In genomic region chr2:219002395-219003266, GRCh38 we compare ENCODE assay signal across 8 cellular contexts. TPM values are rescaled to one million over a fixed set of nuclear protein-coding genes. Genes with fewer than 3 reads are reported as not detected.
DNase-seq lines count a peak whose midpoint lies in the region; ATAC-seq, FAIRE-seq and TF ChIP-seq lines count a peak whose summit lies in the region.

No MANE protein-coding gene starts in this region.

- H3K23me2 ChIP-seq in H1 (ENCODE audit: low read depth, low read length), result peaks cover 10% of the 10 kb centered on the region; the same call in 1 of the 2 replicates

- peak; percentile 40 to 54; a peak in 3 of 4 replicates for TF ChIP-seq RAD21 in H1 (IDR thresholded peaks at IDR 0.05 in 1 of 2, conservative IDR thresholded peaks at IDR 0.05 in 1 of 2; ENCODE audit: low read depth in 2 of 2, low read length in 2 of 2)

- no peaks in the 10 kb centered on the region; the same call in 1 of the 2 replicates for H3K27me3 ChIP-seq in MG63
- no peaks in the 10 kb centered on the region for H3K27me3 ChIP-seq in WERI-Rb-1 (ENCODE audit: insufficient read depth, low read depth, severe bottlenecking)
- peaks cover 65 to 82% (median 79%) of the 10 kb centered on the region in 4 experiments for H3K27me3 ChIP-seq in H1 (replicated peaks in 1 of 4; ENCODE audit: control insufficient read depth in 3 of 4, extremely low read depth in 1 of 4, insufficient read depth in 3 of 4, low read length in 3 of 4)

- H4K20me1 ChIP-seq in H1 (replicated peaks in 1 of 2; ENCODE audit: control insufficient read depth in 1 of 2, insufficient read depth in 2 of 2, low read length in 2 of 2), result peaks cover 5 to 9% of the 10 kb centered on the region in 2 experiments

- H3K36me3 Mint-ChIP-seq in naive thymus-derived CD8-positive, alpha-beta T cell, result peaks cover 0 to 4% (median 0%) of the 10 kb centered on the region in 3 donors

- peak overlapping the region; percentile 53; the same call in 1 of the 2 replicates for H4K8ac ChIP-seq in H1 (ENCODE audit: extremely low read depth, insufficient read depth, low read length)

- no peak overlapping the region for H2BK15ac ChIP-seq in H1 (ENCODE audit: low read length)

- POLR2A ChIA-PET in H1 (lab: Charles Lee; ENCODE audit: partially characterized antibody), result interaction anchor here (1.3 kb wide), 1 partner anchor 15 kb away, joined by 3 read pairs; no protein-coding TSS in a partner anchor
- POLR2A ChIA-PET in naive thymus-derived CD8-positive, alpha-beta T cell (lab: Charles Lee), result interaction anchor here (0.6 to 1.0 kb wide), 2 partner anchors 8 to 678 kb away, joined by 3 to 6 read pairs; no protein-coding TSS in a partner anchor

- H2AFZ ChIP-seq in H1 (ENCODE audit: low read length), result peak overlapping the region; percentile 2; the same call in 1 of the 2 replicates

- H3K27ac Mint-ChIP-seq in naive thymus-derived CD8-positive, alpha-beta T cell, result no peak overlapping the region

- H3K9me3 ChIP-seq in MG63, result no peaks in the 10 kb centered on the region
- H3K9me3 ChIP-seq in WERI-Rb-1 (ENCODE audit: severe bottlenecking), result no peaks in the 10 kb centered on the region
- H3K9me3 ChIP-seq in H1 (ENCODE audit: insufficient read depth in 2 of 2, low read depth in 1 of 2, low read length in 1 of 2), result no peaks in the 10 kb centered on the region

- TF ChIP-seq CTCF in WERI-Rb-1 (IDR thresholded peaks at IDR 0.05; ENCODE audit: low read depth, low read length), result peak; percentile 88
- peak in 2 of 3 experiments; percentile 87 to 91; a peak in 3 of 4 replicates for TF ChIP-seq CTCF in H1 (IDR thresholded peaks at IDR 0.05; ENCODE audit: control extremely low read depth in 1 of 3, insufficient read depth in 1 of 3, low read depth in 1 of 3, low read length in 3 of 3)

- no peak overlapping the region for H3K4ac ChIP-seq in H1 (replicated peaks; ENCODE audit: insufficient read length, low read depth, low read length)

- H3K56ac ChIP-seq in H1 (replicated peaks; ENCODE audit: insufficient read length, low read depth, low read length), result no peak overlapping the region

- H2AK5ac ChIP-seq in H1 (ENCODE audit: low read depth, low read length), result no peak overlapping the region

- FAIRE-seq in H1 (lab: Jason Lieb, UNC), result no peak

- peak overlapping the region; percentile 60 to 88 (median 82) for H3K4me3 Mint-ChIP-seq in naive thymus-derived CD8-positive, alpha-beta T cell

- H3K79me1 ChIP-seq in H1 (ENCODE audit: low read depth, low read length), result no peaks in the 10 kb centered on the region

- TF ChIP-seq POLR2A in H1 (IDR thresholded peaks at IDR 0.05; ENCODE audit: control extremely low read depth in 1 of 2, low read depth in 2 of 2, low read length in 2 of 2), result peak in 1 of 2 experiments; percentile 38; a peak in 1 of 3 replicates

- H2BK120ac ChIP-seq in H1 (replicated peaks; ENCODE audit: low read depth, low read length), result no peak overlapping the region

- no peak overlapping the region for H2BK20ac ChIP-seq in H1 (ENCODE audit: low read length)

- H3K9me3 Mint-ChIP-seq in naive thymus-derived CD8-positive, alpha-beta T cell, result no peaks in the 10 kb centered on the region

- in situ Hi-C loops in Caki2 (cut with HindIII; ENCODE audit: low pct_unique_long_range_greater_than_20kb, low sequenced_read_pairs), result no loop called here

- ATAC-seq in naive thymus-derived CD8-positive, alpha-beta T cell, result peak; percentile 63 to 66
- no peak for ATAC-seq in HG03108 (IDR thresholded peaks at IDR 0.05; ENCODE audit: unreplicated experiment)

- DNase-seq in Caki2 (ENCODE audit: low read depth) (peak; percentile 54), MG63 (peak; percentile 22), WERI-Rb-1 (peak; percentile 75), H1 (ENCODE audit: low read depth in 1 of 2, low spot score in 2 of 2) (peak in 1 of 2 experiments; percentile 96), SIG-M5 (lab: John Stamatoyannopoulos, UW) (no peak), AG08395 (ENCODE audit: low spot score) (no peak)
- peak in 7 of 10 donors; percentile 17 to 53 (median 37) for DNase-seq in naive thymus-derived CD8-positive, alpha-beta T cell

- no peak overlapping the region for H2BK5ac ChIP-seq in H1 (ENCODE audit: low read depth, low read length)

- no peaks in the 10 kb centered on the region for H3K79me2 ChIP-seq in H1 (ENCODE audit: control insufficient read depth in 1 of 2, insufficient read depth in 2 of 2, low read length in 2 of 2)

- H3K4me1 Mint-ChIP-seq in naive thymus-derived CD8-positive, alpha-beta T cell, result peaks cover 9 to 23% (median 16%) of the 10 kb centered on the region in 4 donors

- no peak for TF ChIP-seq EP300 in H1 (IDR thresholded peaks at IDR 0.05; ENCODE audit: borderline replicate concordance in 1 of 2, low read depth in 2 of 2, low read length in 2 of 2)

- peaks cover 36 to 90% (median 77%) of the 10 kb centered on the region in 5 donors for H3K27me3 Mint-ChIP-seq in naive thymus-derived CD8-positive, alpha-beta T cell

- CTCF ChIA-PET in H1 (lab: Charles Lee; ENCODE audit: partially characterized antibody), result interaction anchor here (0.5 to 19.5 kb wide), 55 partner anchors 8 to 787 kb away, joined by 3 to 284 read pairs (median 4); partner anchors contain the start of genes CFAP65, CRYBA2, FEV and IHH

- H2BK12ac ChIP-seq in H1 (ENCODE audit: low read depth, low read length), result no peak overlapping the region

- H3K14ac ChIP-seq in H1 (ENCODE audit: insufficient read length), result no peak overlapping the region

- no peak overlapping the region for H3K23ac ChIP-seq in H1 (ENCODE audit: insufficient read length)

- 1% methylated on average over 66 of the region's 72 CpGs; no CpG with 5 or more reads in 1 of the 2 experiments for WGBS in H1 (ENCODE audit: extremely low coverage in 1 of 2, insufficient coverage in 1 of 2, insufficient read length in 1 of 2, insufficient replicate concordance in 2 of 2, low coverage in 1 of 2, low lambda C conversion rate in 2 of 2, missing lambda C conversion rate in 1 of 2), 2 experiments

- H4K5ac ChIP-seq in H1 (ENCODE audit: insufficient read length, low read depth, low read length), result no peak overlapping the region

- H3K27ac ChIP-seq in WERI-Rb-1 (peak overlapping the region; percentile 99), H1 (ENCODE audit: low read depth, low read length) (no peak overlapping the region)

- no peak overlapping the region for H4K91ac ChIP-seq in H1 (replicated peaks; ENCODE audit: insufficient read length, low read length)

- H3K4me1 ChIP-seq in H1 (replicated peaks in 1 of 4; ENCODE audit: control insufficient read depth in 3 of 4, insufficient read depth in 4 of 4, low read length in 3 of 4), result peaks cover 0 to 32% (median 22%) of the 10 kb centered on the region in 4 experiments; a peak in 6 of 7 replicates

- H3K4me2 ChIP-seq in H1 (ENCODE audit: insufficient read depth in 1 of 2, low read depth in 2 of 2, low read length in 2 of 2), result peak overlapping the region; percentile 52 to 74

- H3K4me3 ChIP-seq in MG63, result no peak overlapping the region
- peak overlapping the region; percentile 38 for H3K4me3 ChIP-seq in WERI-Rb-1 (ENCODE audit: low read depth, low read length)
- H3K4me3 ChIP-seq in H1 (ENCODE audit: extremely low read depth in 1 of 4, insufficient read depth in 2 of 4, low read depth in 3 of 4, low read length in 4 of 4), result peak overlapping the region; percentile 31 to 65 (median 41)

- H3K18ac ChIP-seq in H1 (ENCODE audit: extremely low read depth, low read length), result no peak overlapping the region

- no peak overlapping the region for H3K9ac ChIP-seq in H1 (replicated peaks in 1 of 4; ENCODE audit: extremely low read depth in 1 of 4, low read depth in 3 of 4, low read length in 3 of 4)

- H3K36me3 ChIP-seq in MG63, result no peaks in the 10 kb centered on the region
- H3K36me3 ChIP-seq in WERI-Rb-1, result no peaks in the 10 kb centered on the region
- 0 out of 8 replicates have a peak, but pooled peaks cover 0 to 5% (median 0%) of the 10 kb centered on the region in 4 experiments for H3K36me3 ChIP-seq in H1 (ENCODE audit: control insufficient read depth in 2 of 4, insufficient read depth in 4 of 4, low read length in 3 of 4)

RNA-seq across cellular contexts. Expression of gene CRYBA2, which starts 9.4 kb away (rescaled TPM):
- total RNA-seq in Caki2 (2014; rRNA removed; shearing (Covaris generic); ENCODE audit: low replicate concordance), result not detected in 2 replicates
- total RNA-seq in MG63 (2014; rRNA removed; shearing (Covaris generic); ENCODE audit: low replicate concordance), result not detected in 2 replicates
- total RNA-seq in H1 (2021; fragmentation: NEBNext Ultra II Directional; extraction: Animal tissue kit (Norgen Biotek cat#: 25700)), result not detected in 2 replicates
- polyA plus RNA-seq in H1 (2011; rRNA removed), result not detected in 2 replicates
- not detected for polyA plus RNA-seq in H1 (2011; cell fraction: cytosol; rRNA removed)
- not detected for polyA plus RNA-seq in H1 (2011; cell fraction: nucleus; rRNA removed)
- not detected in 4 replicates for polyA plus RNA-seq in H1 (2012, experiment 1 of 2)
- polyA plus RNA-seq in H1 (2012, experiment 2 of 2), result not detected
- polyA plus RNA-seq in H1 (2013, experiment 1 of 2), result not detected
- not detected for polyA plus RNA-seq in H1 (2013, experiment 2 of 2)
- not detected in 2 replicates for polyA minus RNA-seq in H1 (2011; rRNA and poly(A)+ RNA removed)
- not detected for polyA minus RNA-seq in H1 (2011; cell fraction: cytosol; rRNA and poly(A)+ RNA removed)
- polyA minus RNA-seq in H1 (2011; cell fraction: nucleus; rRNA and poly(A)+ RNA removed), result not detected
- total RNA-seq in naive thymus-derived CD8-positive, alpha-beta T cell, result not detected
- not detected for polyA plus RNA-seq in naive thymus-derived CD8-positive, alpha-beta T cell

RNA-seq across cellular contexts. Expression of gene FEV, which starts 17.6 kb away (rescaled TPM):
- total RNA-seq in Caki2 (2014; rRNA removed; shearing (Covaris generic); ENCODE audit: low replicate concordance), result not detected in 2 replicates
- not detected in 2 replicates for total RNA-seq in MG63 (2014; rRNA removed; shearing (Covaris generic); ENCODE audit: low replicate concordance)
- not detected in 2 replicates for total RNA-seq in H1 (2021; fragmentation: NEBNext Ultra II Directional; extraction: Animal tissue kit (Norgen Biotek cat#: 25700))
- not detected in 2 replicates for polyA plus RNA-seq in H1 (2011; rRNA removed)
- polyA plus RNA-seq in H1 (2011; cell fraction: cytosol; rRNA removed), result not detected
- polyA plus RNA-seq in H1 (2011; cell fraction: nucleus; rRNA removed), result not detected
- polyA plus RNA-seq in H1 (2012, experiment 1 of 2), result not detected in 4 replicates
- polyA plus RNA-seq in H1 (2012, experiment 2 of 2), result not detected
- polyA plus RNA-seq in H1 (2013, experiment 1 of 2), result not detected
- not detected for polyA plus RNA-seq in H1 (2013, experiment 2 of 2)
- polyA minus RNA-seq in H1 (2011; rRNA and poly(A)+ RNA removed), result not detected in 2 replicates
- polyA minus RNA-seq in H1 (2011; cell fraction: cytosol; rRNA and poly(A)+ RNA removed), result not detected
- not detected for polyA minus RNA-seq in H1 (2011; cell fraction: nucleus; rRNA and poly(A)+ RNA removed)
- not detected for total RNA-seq in naive thymus-derived CD8-positive, alpha-beta T cell
- polyA plus RNA-seq in naive thymus-derived CD8-positive, alpha-beta T cell, result not detected

RNA-seq across cellular contexts. Expression of gene CFAP65, which starts 38.7 kb away (rescaled TPM):
- total RNA-seq in Caki2 (2014; rRNA removed; shearing (Covaris generic); ENCODE audit: low replicate concordance), result not detected in 2 replicates
- 0.03 TPM in 1 of 2 replicates, not detected in the other for total RNA-seq in MG63 (2014; rRNA removed; shearing (Covaris generic); ENCODE audit: low replicate concordance)
- total RNA-seq in H1 (2021; fragmentation: NEBNext Ultra II Directional; extraction: Animal tissue kit (Norgen Biotek cat#: 25700)), result 0.13 and 0.19 TPM in 2 replicates
- 0.38 and 0.45 TPM in 2 replicates for polyA plus RNA-seq in H1 (2011; rRNA removed)
- polyA plus RNA-seq in H1 (2011; cell fraction: cytosol; rRNA removed), result 1.0 TPM
- 0.88 TPM for polyA plus RNA-seq in H1 (2011; cell fraction: nucleus; rRNA removed)
- polyA plus RNA-seq in H1 (2012, experiment 1 of 2), result 0.32 to 0.68 TPM (median 0.52 TPM) in 4 replicates
- 0.33 TPM for polyA plus RNA-seq in H1 (2012, experiment 2 of 2)
- 0.18 TPM for polyA plus RNA-seq in H1 (2013, experiment 1 of 2)
- 0.18 TPM for polyA plus RNA-seq in H1 (2013, experiment 2 of 2)
- polyA minus RNA-seq in H1 (2011; rRNA and poly(A)+ RNA removed), result 0.35 and 0.76 TPM in 2 replicates
- polyA minus RNA-seq in H1 (2011; cell fraction: cytosol; rRNA and poly(A)+ RNA removed), result not detected
- 0.20 TPM for polyA minus RNA-seq in H1 (2011; cell fraction: nucleus; rRNA and poly(A)+ RNA removed)
- total RNA-seq in naive thymus-derived CD8-positive, alpha-beta T cell, result not detected
- polyA plus RNA-seq in naive thymus-derived CD8-positive, alpha-beta T cell, result under 1 TPM in 1 of 3 donors, not detected in 2; 0.23 TPM

RNA-seq across cellular contexts. Expression of gene CDK5R2, which starts 43.2 kb away (rescaled TPM):
- total RNA-seq in Caki2 (2014; rRNA removed; shearing (Covaris generic); ENCODE audit: low replicate concordance), result 0.78 TPM in 1 of 2 replicates, not detected in the other
- total RNA-seq in MG63 (2014; rRNA removed; shearing (Covaris generic); ENCODE audit: low replicate concordance), result not detected in 2 replicates
- total RNA-seq in H1 (2021; fragmentation: NEBNext Ultra II Directional; extraction: Animal tissue kit (Norgen Biotek cat#: 25700)), result not detected in 2 replicates
- polyA plus RNA-seq in H1 (2011; rRNA removed), result 0.14 TPM in 2 replicates
- polyA plus RNA-seq in H1 (2011; cell fraction: cytosol; rRNA removed), result 0.09 TPM
- not detected for polyA plus RNA-seq in H1 (2011; cell fraction: nucleus; rRNA removed)
- 0.08 to 0.33 TPM (median 0.14 TPM) in 3 of 4 replicates, not detected in the other for polyA plus RNA-seq in H1 (2012, experiment 1 of 2)
- not detected for polyA plus RNA-seq in H1 (2012, experiment 2 of 2)
- polyA plus RNA-seq in H1 (2013, experiment 1 of 2), result 0.10 TPM
- polyA plus RNA-seq in H1 (2013, experiment 2 of 2), result 0.13 TPM
- 0.06 TPM in 1 of 2 replicates, not detected in the other for polyA minus RNA-seq in H1 (2011; rRNA and poly(A)+ RNA removed)
- polyA minus RNA-seq in H1 (2011; cell fraction: cytosol; rRNA and poly(A)+ RNA removed), result not detected
- not detected for polyA minus RNA-seq in H1 (2011; cell fraction: nucleus; rRNA and poly(A)+ RNA removed)
- not detected for total RNA-seq in naive thymus-derived CD8-positive, alpha-beta T cell
- polyA plus RNA-seq in naive thymus-derived CD8-positive, alpha-beta T cell, result not detected

RNA-seq across cellular contexts. Expression of gene IHH, which starts 58.1 kb away (rescaled TPM):
- total RNA-seq in Caki2 (2014; rRNA removed; shearing (Covaris generic); ENCODE audit: low replicate concordance), result not detected in 2 replicates
- total RNA-seq in MG63 (2014; rRNA removed; shearing (Covaris generic); ENCODE audit: low replicate concordance), result 0.16 TPM in 1 of 2 replicates, not detected in the other
- not detected in 2 replicates for total RNA-seq in H1 (2021; fragmentation: NEBNext Ultra II Directional; extraction: Animal tissue kit (Norgen Biotek cat#: 25700))
- 0.03 and 0.13 TPM in 2 replicates for polyA plus RNA-seq in H1 (2011; rRNA removed)
- not detected for polyA plus RNA-seq in H1 (2011; cell fraction: cytosol; rRNA removed)
- not detected for polyA plus RNA-seq in H1 (2011; cell fraction: nucleus; rRNA removed)
- polyA plus RNA-seq in H1 (2012, experiment 1 of 2), result 0.08 to 0.17 TPM (median 0.14 TPM) in 4 replicates
- 0.10 TPM for polyA plus RNA-seq in H1 (2012, experiment 2 of 2)
- polyA plus RNA-seq in H1 (2013, experiment 1 of 2), result 0.02 TPM
- 0.02 TPM for polyA plus RNA-seq in H1 (2013, experiment 2 of 2)
- not detected in 2 replicates for polyA minus RNA-seq in H1 (2011; rRNA and poly(A)+ RNA removed)
- polyA minus RNA-seq in H1 (2011; cell fraction: cytosol; rRNA and poly(A)+ RNA removed), result not detected
- not detected for polyA minus RNA-seq in H1 (2011; cell fraction: nucleus; rRNA and poly(A)+ RNA removed)
- not detected for total RNA-seq in naive thymus-derived CD8-positive, alpha-beta T cell
- not detected for polyA plus RNA-seq in naive thymus-derived CD8-positive, alpha-beta T cell

Comparison
In these comparisons a context has a peak if more than half of its experiments do, and no peak if none do; other contexts are left out.
1. DNase-seq: peak in Caki2 (single experiment), MG63 (single experiment), WERI-Rb-1 (single experiment) and naive thymus-derived CD8-positive, alpha-beta T cell (7 of 10); none in SIG-M5 (single experiment) and AG08395 (single experiment).